ENCODE assay signal across 30 cellular contexts in genomic region chr1:110062612-110063011, GRCh38. TPM values are rescaled to one million over a fixed set of nuclear protein-coding genes. Genes with fewer than 3 reads are reported as not detected.
"Had no signal": no experiment of that assay in that cellular context is flagged by ENCODE, and none has a peak within 500 bp of the region (broad histone marks: within the 10 kb centered on the region; RNA-seq: fewer than 3 reads in every experiment).

No MANE protein-coding gene starts in this region.

- ATAC-seq: activated T-cell treated with anti-CD3 and anti-CD28 coated beads, Interleukin-2, amount 50 U/mL, for 72 hours; Panc1; T-cell had no signal

- H3K4me3 ChIP-seq: cardiac muscle cell had no signal

- H3K27ac Mint-ChIP-seq: activated CD4-positive, alpha-beta memory T cell treated with anti-CD3 and anti-CD28 coated beads for 36 hours; activated CD4-positive, alpha-beta T cell treated with anti-CD3 and anti-CD28 coated beads, Interleukin-2, amount 10 ng/mL, durations not matched to agents 7 days and 5 days; activated naive CD4-positive, alpha-beta T cell treated with anti-CD3 and anti-CD28 coated beads, Interleukin-2, amount 10 ng/mL, durations not matched to agents 7 days and 5 days; activated naive CD8-positive, alpha-beta T cell treated with anti-CD3 and anti-CD28 coated beads for 36 hours; activated T-cell treated with anti-CD3 and anti-CD28 coated beads, Interleukin-2, amount 50 U/mL, for 72 hours; activated T-helper 2 cell treated with anti-CD3 and anti-CD28 coated beads, Interferon-gamma antibody, Interleukin-2, Interleukin-4, amounts not matched to agents 10 μg/mL and 5 μg/mL and 100 μg/mL, durations not matched to agents 14 hours and 24 hours and 36 hours; T-cell had no signal

- H3K4me1 Mint-ChIP-seq: activated CD4-positive, alpha-beta T cell treated with anti-CD3 and anti-CD28 coated beads, Interleukin-2, amount 10 ng/mL, durations not matched to agents 7 days and 5 days; activated naive CD4-positive, alpha-beta T cell treated with anti-CD3 and anti-CD28 coated beads, Interleukin-2, amount 10 ng/mL, durations not matched to agents 7 days and 5 days had no signal

- DNase-seq: activated CD4-positive, alpha-beta memory T cell treated with anti-CD3 and anti-CD28 coated beads for 36 hours; activated CD4-positive, alpha-beta T cell treated with anti-CD3 and anti-CD28 coated beads, Interleukin-2, amount 10 ng/mL, durations not matched to agents 7 days and 5 days; activated CD4-positive, CD25-positive, alpha-beta regulatory T cell; activated CD8-positive, alpha-beta memory T cell treated with anti-CD3 and anti-CD28 coated beads, Interleukin-2, amount 50 U/mL, for 4 hours; activated gamma-delta T cell treated with Interleukin-2 at 50 U/mL for 16 hours; activated naive CD4-positive, alpha-beta T cell treated with anti-CD3 and anti-CD28 coated beads, Interleukin-2, amount 10 ng/mL, durations not matched to agents 7 days and 5 days; activated naive CD8-positive, alpha-beta T cell treated with anti-CD3 and anti-CD28 coated beads for 36 hours; activated T-cell treated with anti-CD3 and anti-CD28 coated beads, Interleukin-2, amount 50 U/mL, for 72 hours; brain microvascular endothelial cell; NCI-H1048; NCI-H1694; NCI-H2029; NCI-H2107; NCI-H2171 treated with DMSO at 0.1 percent for 48 hours; NCI-H345; NCI-H510A; NCI-H526 treated with DMSO at 0.1 percent for 48 hours; NK-92 treated with Interleukin-12 subunit alpha and Interleukin-12 subunit beta, amount 100 ng/mL, for 24 hours; OCI-M1; RPMI8226; T-cell; T-helper 2 cell; T1000 had no signal

- H3K27ac ChIP-seq: brain microvascular endothelial cell, cardiac muscle cell had no signal

- H3K9me3 Mint-ChIP-seq: activated CD4-positive, alpha-beta memory T cell treated with anti-CD3 and anti-CD28 coated beads for 36 hours; activated CD4-positive, alpha-beta T cell treated with anti-CD3 and anti-CD28 coated beads, Interleukin-2, amount 10 ng/mL, durations not matched to agents 7 days and 5 days; activated naive CD4-positive, alpha-beta T cell treated with anti-CD3 and anti-CD28 coated beads, Interleukin-2, amount 10 ng/mL, durations not matched to agents 7 days and 5 days; activated naive CD8-positive, alpha-beta T cell treated with anti-CD3 and anti-CD28 coated beads for 36 hours; activated T-cell treated with anti-CD3 and anti-CD28 coated beads, Interleukin-2, amount 50 U/mL, for 72 hours; activated T-helper 2 cell treated with anti-CD3 and anti-CD28 coated beads, Interferon-gamma antibody, Interleukin-2, Interleukin-4, amounts not matched to agents 10 μg/mL and 5 μg/mL and 100 μg/mL, durations not matched to agents 14 hours and 24 hours and 36 hours; T-cell had no signal

- H3K4me3 Mint-ChIP-seq: activated CD4-positive, alpha-beta memory T cell treated with anti-CD3 and anti-CD28 coated beads for 36 hours; activated CD4-positive, alpha-beta T cell treated with anti-CD3 and anti-CD28 coated beads, Interleukin-2, amount 10 ng/mL, durations not matched to agents 7 days and 5 days; activated naive CD4-positive, alpha-beta T cell treated with anti-CD3 and anti-CD28 coated beads, Interleukin-2, amount 10 ng/mL, durations not matched to agents 7 days and 5 days; activated naive CD8-positive, alpha-beta T cell treated with anti-CD3 and anti-CD28 coated beads for 36 hours; activated T-cell treated with anti-CD3 and anti-CD28 coated beads, Interleukin-2, amount 50 U/mL, for 72 hours; T-cell had no signal

RNA-seq across cellular contexts. Expression of gene ALX3, which starts 7.9 kb away (rescaled TPM):
- total RNA-seq: activated CD4-positive, alpha-beta memory T cell treated with anti-CD3 and anti-CD28 coated beads for 36 hours; activated CD4-positive, alpha-beta T cell treated with anti-CD3 and anti-CD28 coated beads, Interleukin-2, amount 10 ng/mL, durations not matched to agents 7 days and 5 days; activated CD8-positive, alpha-beta memory T cell treated with anti-CD3 and anti-CD28 coated beads for 36 hours; activated naive CD8-positive, alpha-beta T cell treated with anti-CD3 and anti-CD28 coated beads for 36 hours; activated T-cell treated with anti-CD3 and anti-CD28 coated beads, Interleukin-2, amount 50 U/mL, for 72 hours; activated T-helper 2 cell treated with anti-CD3 and anti-CD28 coated beads, Interferon-gamma antibody, Interleukin-2, Interleukin-4, amounts not matched to agents 10 μg/mL and 5 μg/mL and 100 μg/mL, durations not matched to agents 14 hours and 24 hours and 36 hours; LHCN-M2; M059J; Right ventricle myocardium inferior; T-cell had no signal

RNA-seq across cellular contexts. Expression of gene UBL4B, which starts 49.6 kb away (rescaled TPM):
- total RNA-seq: activated CD4-positive, alpha-beta memory T cell treated with anti-CD3 and anti-CD28 coated beads for 36 hours; activated CD4-positive, alpha-beta T cell treated with anti-CD3 and anti-CD28 coated beads, Interleukin-2, amount 10 ng/mL, durations not matched to agents 7 days and 5 days; activated CD8-positive, alpha-beta memory T cell treated with anti-CD3 and anti-CD28 coated beads for 36 hours; activated naive CD8-positive, alpha-beta T cell treated with anti-CD3 and anti-CD28 coated beads for 36 hours; activated T-cell treated with anti-CD3 and anti-CD28 coated beads, Interleukin-2, amount 50 U/mL, for 72 hours; activated T-helper 2 cell treated with anti-CD3 and anti-CD28 coated beads, Interferon-gamma antibody, Interleukin-2, Interleukin-4, amounts not matched to agents 10 μg/mL and 5 μg/mL and 100 μg/mL, durations not matched to agents 14 hours and 24 hours and 36 hours; LHCN-M2; M059J; Right ventricle myocardium inferior; T-cell had no signal
